In genomic region chr19:43699506-43700367, GRCh38 we compare ENCODE assay signal across 8 cellular contexts. TPM values are rescaled to one million over a fixed set of nuclear protein-coding genes. Genes with fewer than 3 reads are reported as not detected.
DNase-seq lines count a peak whose midpoint lies in the region; ATAC-seq and TF ChIP-seq lines count a peak whose summit lies in the region.

No MANE protein-coding gene starts in this region.

- peaks cover 17% of the 10 kb centered on the region for H3K27me3 ChIP-seq in smooth muscle cell (ENCODE audit: low read depth)

- no peaks in the 10 kb centered on the region for H3K36me3 ChIP-seq in smooth muscle cell (ENCODE audit: low read depth)

- H3K4me1 ChIP-seq in smooth muscle cell (ENCODE audit: low read depth) = no peaks in the 10 kb centered on the region

- no peak overlapping the region for H3K27ac ChIP-seq in smooth muscle cell (ENCODE audit: low read depth)

- no peaks in the 10 kb centered on the region for H3F3A ChIP-seq in smooth muscle cell (ENCODE audit: low read depth)

- H3K9ac ChIP-seq in smooth muscle cell (ENCODE audit: low read depth) = no peak overlapping the region

- H3K4me2 ChIP-seq in smooth muscle cell = no peak overlapping the region

- no peak for TF ChIP-seq CTCF in smooth muscle cell (IDR thresholded peaks at IDR 0.05; ENCODE audit: borderline replicate concordance, insufficient read depth, poor library complexity, severe bottlenecking)

- ATAC-seq in GM21825 (IDR thresholded peaks at IDR 0.05; ENCODE audit: unreplicated experiment) (no peak), HG02759 (IDR thresholded peaks at IDR 0.05; ENCODE audit: unreplicated experiment) (no peak)

- DNase-seq in activated CD8-positive, alpha-beta memory T cell treated with anti-CD3 and anti-CD28 coated beads for 24 hours = peak; percentile 58
- DNase-seq in activated CD8-positive, alpha-beta memory T cell treated with anti-CD3 and anti-CD28 coated beads, Interleukin-2, amount 50 U/mL, for 4 hours = no peak
- DNase-seq in amygdala (lab: John Stamatoyannopoulos, UW) = peak in 29 of 56 donors; percentile 3 to 60 (median 15)
- DNase-seq in iPS-NIHi11 (ENCODE audit: low spot score) = peak; percentile 79
- no peak for DNase-seq in smooth muscle cell (lab: John Stamatoyannopoulos, UW; ENCODE audit: unreplicated experiment)
- DNase-seq in cerebellum (ENCODE audit: low spot score) = no peak

- H3K79me2 ChIP-seq in smooth muscle cell (ENCODE audit: low read depth) = no peaks in the 10 kb centered on the region

- H3K9me3 ChIP-seq in smooth muscle cell (replicated peaks; ENCODE audit: low read depth) = no peaks in the 10 kb centered on the region

- WGBS in smooth muscle cell (ENCODE audit: low lambda C conversion rate) = 31% methylated on average over 42 of the region's 46 CpGs

- no peaks in the 10 kb centered on the region for H4K20me1 ChIP-seq in smooth muscle cell (ENCODE audit: low read depth)

- no peak overlapping the region for H2AFZ ChIP-seq in smooth muscle cell (ENCODE audit: low read depth)

- H3K4me3 ChIP-seq in smooth muscle cell = peak overlapping the region; percentile 10

RNA-seq across cellular contexts. Expression of gene IRGC, which starts 16.1 kb away (rescaled TPM):
- total RNA-seq in smooth muscle cell (not detected in 2 replicates), cerebellum (not detected)
- polyA plus RNA-seq in smooth muscle cell = not detected in 2 replicates

RNA-seq across cellular contexts. Expression of gene PLAUR, which starts 29.8 kb away (rescaled TPM):
- 67.0 and 105 TPM in 2 replicates for total RNA-seq in smooth muscle cell
- 107 and 115 TPM in 2 replicates for polyA plus RNA-seq in smooth muscle cell
- total RNA-seq in cerebellum = 4.4 TPM

RNA-seq across cellular contexts. Expression of gene SMG9, which starts 55.0 kb away (rescaled TPM):
- total RNA-seq in smooth muscle cell (12.8 and 13.2 TPM in 2 replicates), cerebellum (17.1 TPM)
- 39.2 and 46.6 TPM in 2 replicates for polyA plus RNA-seq in smooth muscle cell

Comparison
In these comparisons a context has a peak if more than half of its experiments do, and no peak if none do; other contexts are left out.
1. DNase-seq: peak in activated CD8-positive, alpha-beta memory T cell treated with anti-CD3 and anti-CD28 coated beads for 24 hours (single experiment), amygdala (29 of 56) and iPS-NIHi11 (single experiment); none in activated CD8-positive, alpha-beta memory T cell treated with anti-CD3 and anti-CD28 coated beads, Interleukin-2, amount 50 U/mL, for 4 hours (single experiment), smooth muscle cell (single experiment) and cerebellum (single experiment).
2. RNA of gene PLAUR, which starts 29.8 kb away (total RNA-seq): 67.0 to 105 TPM in smooth muscle cell; 4.4 TPM in cerebellum (single experiment); every median in the first group is over 10 times any median in the second.